In genomic region chr14:73136085-73136386, GRCh38 we compare ENCODE assay signal across 8 cellular contexts. TPM values are rescaled to one million over a fixed set of nuclear protein-coding genes. Genes with fewer than 3 reads are reported as not detected.
A peak's percentile ranks its signal among the peaks of the same experiment; 100 is the strongest.
DNase-seq lines count a peak whose midpoint lies in the region; ATAC-seq and TF ChIP-seq lines count a peak whose summit lies in the region.

No MANE protein-coding gene starts in this region.

- H3K27me3 ChIP-seq in adrenal gland (no peaks in the 10 kb centered on the region), left lung (no peaks in the 10 kb centered on the region), testis (no peaks in the 10 kb centered on the region)

- no peaks in the 10 kb centered on the region for H3K36me3 ChIP-seq in adrenal gland (replicated peaks in 1 of 2)
- H3K36me3 ChIP-seq in left lung: no peaks in the 10 kb centered on the region
- H3K36me3 ChIP-seq in testis (ENCODE audit: low read depth, missing control alignments): no peaks in the 10 kb centered on the region

- peak overlapping the region in 2 of 4 donors; percentile 85 to 92 for H3K4me3 ChIP-seq in adrenal gland
- peak overlapping the region; percentile 69 to 79 for H3K4me3 ChIP-seq in left lung
- peak overlapping the region; percentile 75 to 87 for H3K4me3 ChIP-seq in testis

- DNase-seq in activated CD4-positive, alpha-beta T cell treated with anti-CD3 and anti-CD28 coated beads, Interleukin-2, amount 10 ng/mL, durations not matched to agents 24 days and 14 days: no peak
- no peak for DNase-seq in activated CD4-positive, alpha-beta T cell treated with anti-CD3 and anti-CD28 coated beads for 1 hour
- DNase-seq in adrenal gland (no peak), left lung (no peak), testis (no peak), putamen (ENCODE audit: low spot score) (no peak), medulla oblongata (ENCODE audit: extremely low spot score) (no peak)
- DNase-seq in stimulated activated CD4-positive, alpha-beta T cell treated with anti-CD3 and anti-CD28 coated beads, Interleukin-4, amount 100 ng/mL, for 1 hour: no peak

- H3K27me3 Mint-ChIP-seq in activated CD4-positive, alpha-beta T cell treated with anti-CD3 and anti-CD28 coated beads, Interleukin-2, amount 10 ng/mL, durations not matched to agents 24 days and 14 days: no peaks in the 10 kb centered on the region

- peaks cover 25% of the 10 kb centered on the region for H3K4me1 Mint-ChIP-seq in activated CD4-positive, alpha-beta T cell treated with anti-CD3 and anti-CD28 coated beads, Interleukin-2, amount 10 ng/mL, durations not matched to agents 24 days and 14 days

- TF ChIP-seq POLR2A in adrenal gland (IDR thresholded peaks at IDR 0.05) (no peak), testis (IDR thresholded peaks at IDR 0.05) (no peak)

- peak overlapping the region; percentile 93 for H3K4me3 Mint-ChIP-seq in activated CD4-positive, alpha-beta T cell treated with anti-CD3 and anti-CD28 coated beads, Interleukin-2, amount 10 ng/mL, durations not matched to agents 24 days and 14 days

- H3K4me1 ChIP-seq in adrenal gland (replicated peaks in 1 of 2) (peaks cover 10 to 17% of the 10 kb centered on the region in 2 donors), left lung (peaks cover 7 to 42% of the 10 kb centered on the region in 2 donors), testis (peaks cover 13% of the 10 kb centered on the region)

- WGBS in adrenal gland, 4 donors: 3 to 14% (median 4%) methylated on average over 2 to 16 of the region's 16 CpGs
- 0 to 2% methylated on average over 12 to 16 of the region's 16 CpGs for WGBS in testis, 2 donors

- H3K36me3 Mint-ChIP-seq in activated CD4-positive, alpha-beta T cell treated with anti-CD3 and anti-CD28 coated beads, Interleukin-2, amount 10 ng/mL, durations not matched to agents 24 days and 14 days (ENCODE audit: low read depth): peaks cover 17% of the 10 kb centered on the region

- no peaks in the 10 kb centered on the region for H3K9me3 ChIP-seq in adrenal gland (replicated peaks in 1 of 3)
- peaks cover 0 to 14% of the 10 kb centered on the region in 2 donors for H3K9me3 ChIP-seq in left lung
- no peaks in the 10 kb centered on the region for H3K9me3 ChIP-seq in testis

- H3K27ac ChIP-seq in adrenal gland: peak overlapping the region; percentile 89 to 96 (median 94)
- H3K27ac ChIP-seq in left lung: peak overlapping the region; percentile 95 to 99
- peak overlapping the region in 1 of 2 donors; percentile 92 for H3K27ac ChIP-seq in testis

- H3K27ac Mint-ChIP-seq in activated CD4-positive, alpha-beta T cell treated with anti-CD3 and anti-CD28 coated beads, Interleukin-2, amount 10 ng/mL, durations not matched to agents 24 days and 14 days: peak overlapping the region; percentile 99

- TF ChIP-seq CTCF in adrenal gland (IDR thresholded peaks at IDR 0.05) (no peak), left lung (IDR thresholded peaks at IDR 0.05) (no peak), testis (IDR thresholded peaks at IDR 0.05) (no peak)

- intact Hi-C loops in activated CD4-positive, alpha-beta T cell treated with anti-CD3 and anti-CD28 coated beads, Interleukin-2, amount 10 ng/mL, durations not matched to agents 24 days and 14 days (cut with micrococcal nuclease): loop anchor here (1.0 to 5.0 kb wide), 3 partner anchors 78 to 323 kb away; partner anchors contain the start of genes NUMB, RBM25 and ZFYVE1
- intact Hi-C loops in adrenal gland (cut with DNase I): no loop called here
- intact Hi-C loops in left lung (cut with DNase I): no loop called here
- intact Hi-C loops in testis (cut with DNase I; ENCODE audit: low total_unique reads): no loop called here

- ATAC-seq in left lung: no peak

- peaks cover 12% of the 10 kb centered on the region for H3K9me3 Mint-ChIP-seq in activated CD4-positive, alpha-beta T cell treated with anti-CD3 and anti-CD28 coated beads, Interleukin-2, amount 10 ng/mL, durations not matched to agents 24 days and 14 days

RNA-seq across cellular contexts. Expression of gene PSEN1, which starts 0.3 kb away (rescaled TPM):
- total RNA-seq in activated CD4-positive, alpha-beta T cell treated with anti-CD3 and anti-CD28 coated beads, Interleukin-2, amount 10 ng/mL, durations not matched to agents 24 days and 14 days: 34.1 and 39.1 TPM in 2 replicates
- 10 to 100 TPM; 43.2 to 83.8 (median 51.2) TPM for total RNA-seq in adrenal gland
- polyA plus RNA-seq in adrenal gland: 10 to 100 TPM; 15.7 to 55.5 (median 25.4) TPM
- 10 to 100 TPM; 67.5 to 67.8 TPM for total RNA-seq in left lung
- total RNA-seq in testis: 10 to 100 TPM; 65.7 to 78.4 TPM
- 94.9 TPM for polyA plus RNA-seq in testis (ENCODE audit: insufficient read depth, low read depth, low replicate concordance)
